In the genomic region with DNA sequence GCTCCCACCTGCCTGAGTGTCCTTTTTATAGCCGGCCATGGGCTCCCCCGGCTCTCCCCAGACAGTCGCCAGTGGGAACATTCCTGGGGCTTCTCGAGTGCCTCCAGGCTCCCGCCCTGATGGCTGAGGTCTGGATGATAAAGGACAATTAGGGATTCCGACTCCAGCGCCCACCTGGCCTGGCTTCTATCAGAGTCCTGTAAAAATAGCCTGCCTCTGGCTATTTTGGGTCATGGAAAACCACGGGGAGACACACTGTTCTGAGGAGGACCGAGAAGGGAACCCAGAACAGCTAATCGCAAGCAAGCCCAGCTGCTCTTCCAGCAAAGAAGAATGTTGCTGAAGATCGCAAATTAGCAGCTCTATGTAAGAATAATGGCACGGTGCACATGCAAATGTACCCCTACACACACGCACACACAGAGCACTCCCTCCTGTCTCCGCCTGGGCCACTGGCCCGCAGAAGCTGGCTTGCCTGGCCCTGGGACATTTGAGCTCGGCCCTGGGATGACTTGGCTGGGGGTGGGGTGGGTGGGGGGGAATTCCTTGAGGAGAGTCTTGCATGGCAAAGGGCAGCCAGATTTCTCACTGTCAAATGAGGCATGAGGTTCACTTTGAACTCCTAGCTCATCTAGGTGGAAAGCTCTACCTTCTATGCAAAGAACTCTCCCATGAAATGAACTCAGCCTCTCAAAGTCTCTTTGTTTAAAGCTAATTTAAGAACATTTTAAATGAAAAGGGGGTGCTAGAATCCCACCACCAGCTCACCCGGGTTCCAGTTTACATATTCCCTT, we compare ENCODE assay signal across 17 cellular contexts. TPM values are rescaled to one million over a fixed set of nuclear protein-coding genes. Genes with fewer than 3 reads are reported as not detected.
A peak's percentile ranks its signal among the peaks of the same experiment; 100 is the strongest.
DNase-seq lines count a peak whose midpoint lies in the region; ATAC-seq, FAIRE-seq and TF ChIP-seq lines count a peak whose summit lies in the region.
"Had no signal": no experiment of that assay in that cellular context is flagged by ENCODE, and none has a peak within 500 bp of the region (broad histone marks: within the 10 kb centered on the region; RNA-seq: fewer than 3 reads in every experiment).

No MANE protein-coding gene starts in this region.

- H3K4me1 ChIP-seq in H1 (replicated peaks in 1 of 4; ENCODE audit: control insufficient read depth in 3 of 4, insufficient read depth in 4 of 4, low read length in 3 of 4) (peaks cover 0 to 30% (median 19%) of the 10 kb centered on the region in 4 experiments; a peak in 6 of 7 replicates), mucosa of descending colon (ENCODE audit: low read depth) (no peaks in the 10 kb centered on the region)
- H3K4me1 ChIP-seq: breast epithelium had no signal

- no peaks in the 10 kb centered on the region for H3K23me2 ChIP-seq in H1 (ENCODE audit: low read depth, low read length)

- peak; percentile 4 for DNase-seq in activated effector memory CD4-positive, alpha-beta T cell treated with anti-CD3 and anti-CD28 coated beads, Interleukin-2, amount 50 U/mL, for 16 hours
- DNase-seq in activated effector memory CD4-positive, alpha-beta T cell treated with Interleukin-2 at 50 U/mL for 16 hours, result no peak
- no peak for DNase-seq in H1 (ENCODE audit: low read depth in 1 of 2, low spot score in 2 of 2)
- no peak for DNase-seq in mucosa of descending colon
- DNase-seq in NCI-H226, result no peak
- no peak for DNase-seq in activated naive CD4-positive, alpha-beta T cell treated with Interleukin-2 at 50 U/mL for 16 hours
- no peak for DNase-seq in T-helper 9 cell
- DNase-seq: activated CD4-positive, alpha-beta T cell treated with anti-CD3 and anti-CD28 coated beads for 4 hours; Calu3; OCI-M1; T-cell had no signal

- no peak overlapping the region; the same call in 1 of the 2 replicates for H4K8ac ChIP-seq in H1 (ENCODE audit: extremely low read depth, insufficient read depth, low read length)

- TF ChIP-seq CTCF in H1 (IDR thresholded peaks at IDR 0.05; ENCODE audit: control extremely low read depth in 1 of 3, insufficient read depth in 1 of 3, low read depth in 1 of 3, low read length in 3 of 3), result no peak
- TF ChIP-seq CTCF in mucosa of descending colon (IDR thresholded peaks at IDR 0.05), result no peak

- H3K23ac ChIP-seq in H1 (ENCODE audit: insufficient read length), result no peak overlapping the region

- intact Hi-C loops in mucosa of descending colon (cut with DNase I, micrococcal nuclease), result no loop called here

- no peak for TF ChIP-seq POLR2A in H1 (IDR thresholded peaks at IDR 0.05; ENCODE audit: control extremely low read depth in 1 of 2, low read depth in 2 of 2, low read length in 2 of 2)

- no peak overlapping the region for H4K5ac ChIP-seq in H1 (ENCODE audit: insufficient read length, low read depth, low read length)

- H3K4me3 ChIP-seq in H1 (ENCODE audit: extremely low read depth in 1 of 4, insufficient read depth in 2 of 4, low read depth in 3 of 4, low read length in 4 of 4) (no peak overlapping the region), mucosa of descending colon (no peak overlapping the region)
- H3K4me3 ChIP-seq: breast epithelium, thyroid gland had no signal

- H3K56ac ChIP-seq in H1 (replicated peaks; ENCODE audit: insufficient read length, low read depth, low read length), result no peak overlapping the region

- FAIRE-seq in H1 (lab: Jason Lieb, UNC), result no peak
- FAIRE-seq: A204.1 had no signal

- H3K9me3 ChIP-seq in H1 (ENCODE audit: insufficient read depth in 2 of 2, low read depth in 1 of 2, low read length in 1 of 2) (no peaks in the 10 kb centered on the region), mucosa of descending colon (no peaks in the 10 kb centered on the region)
- H3K9me3 ChIP-seq: breast epithelium, thyroid gland had no signal

- no peak overlapping the region for H2BK120ac ChIP-seq in H1 (replicated peaks; ENCODE audit: low read depth, low read length)

- H3K9ac ChIP-seq in H1 (replicated peaks in 1 of 4; ENCODE audit: extremely low read depth in 1 of 4, low read depth in 3 of 4, low read length in 3 of 4), result no peak overlapping the region

- peak; percentile 13 for ATAC-seq in mucosa of descending colon
- ATAC-seq in HG02981 (IDR thresholded peaks at IDR 0.05; ENCODE audit: unreplicated experiment), result no peak
- ATAC-seq: T-cell had no signal

- CTCF ChIA-PET in H1 (lab: Charles Lee; ENCODE audit: partially characterized antibody), result interaction anchor here (0.6 to 4.8 kb wide), 10 partner anchors 9 to 440 kb away, joined by 3 to 18 read pairs (median 4); a partner anchor contains a TSS

- H2BK20ac ChIP-seq in H1 (ENCODE audit: low read length), result no peak overlapping the region; the same call in 1 of the 2 replicates

- peak overlapping the region; percentile 88; the same call in 1 of the 2 replicates for H2BK15ac ChIP-seq in H1 (ENCODE audit: low read length)

- no peaks in the 10 kb centered on the region for H4K20me1 ChIP-seq in H1 (replicated peaks in 1 of 2; ENCODE audit: control insufficient read depth in 1 of 2, insufficient read depth in 2 of 2, low read length in 2 of 2)

- no peak overlapping the region for H4K91ac ChIP-seq in H1 (replicated peaks; ENCODE audit: insufficient read length, low read length)

- no peak for TF ChIP-seq EP300 in H1 (IDR thresholded peaks at IDR 0.05; ENCODE audit: borderline replicate concordance in 1 of 2, low read depth in 2 of 2, low read length in 2 of 2)

- H2BK12ac ChIP-seq in H1 (ENCODE audit: low read depth, low read length), result peak overlapping the region; percentile 60; the same call in 1 of the 2 replicates

- no peak for TF ChIP-seq RAD21 in H1 (IDR thresholded peaks at IDR 0.05 in 1 of 2, conservative IDR thresholded peaks at IDR 0.05 in 1 of 2; ENCODE audit: low read depth in 2 of 2, low read length in 2 of 2)

- no peak overlapping the region for H3K14ac ChIP-seq in H1 (ENCODE audit: insufficient read length)

- H3K36me3 ChIP-seq in H1 (ENCODE audit: control insufficient read depth in 2 of 4, insufficient read depth in 4 of 4, low read length in 3 of 4), result no peaks in the 10 kb centered on the region
- H3K36me3 ChIP-seq in mucosa of descending colon (ENCODE audit: low read depth), result no peaks in the 10 kb centered on the region
- H3K36me3 ChIP-seq: breast epithelium, thyroid gland had no signal

- H3K4me2 ChIP-seq in H1 (ENCODE audit: insufficient read depth in 1 of 2, low read depth in 2 of 2, low read length in 2 of 2), result peak overlapping the region; percentile 22 to 48; a peak in 3 of 4 replicates

- H3K4ac ChIP-seq in H1 (replicated peaks; ENCODE audit: insufficient read length, low read depth, low read length), result no peak overlapping the region

- H2BK5ac ChIP-seq in H1 (ENCODE audit: low read depth, low read length), result peak overlapping the region; percentile 67; the same call in 1 of the 2 replicates

- H2AK5ac ChIP-seq in H1 (ENCODE audit: low read depth, low read length), result no peak overlapping the region

- no peaks in the 10 kb centered on the region for H3K79me1 ChIP-seq in H1 (ENCODE audit: low read depth, low read length)

- no peak overlapping the region for H3K27ac ChIP-seq in H1 (ENCODE audit: low read depth, low read length)
- H3K27ac ChIP-seq: breast epithelium, epithelial cell of prostate, thyroid gland had no signal

- 53% methylated on average over 17 of the region's 17 CpGs; no CpG with 5 or more reads in 1 of the 2 experiments for WGBS in H1 (ENCODE audit: extremely low coverage in 1 of 2, insufficient coverage in 1 of 2, insufficient read length in 1 of 2, insufficient replicate concordance in 2 of 2, low coverage in 1 of 2, low lambda C conversion rate in 2 of 2, missing lambda C conversion rate in 1 of 2), 2 experiments

- H3K79me2 ChIP-seq in H1 (ENCODE audit: control insufficient read depth in 1 of 2, insufficient read depth in 2 of 2, low read length in 2 of 2), result no peaks in the 10 kb centered on the region

- POLR2A ChIA-PET in H1 (lab: Charles Lee; ENCODE audit: partially characterized antibody), result interaction anchor here (0.7 to 2.1 kb wide), 5 partner anchors 14 to 236 kb away, joined by 3 to 13 read pairs (median 3); a partner anchor contains a TSS

- no peaks in the 10 kb centered on the region; a peak in 1 of 7 replicates for H3K27me3 ChIP-seq in H1 (replicated peaks in 1 of 4; ENCODE audit: control insufficient read depth in 3 of 4, extremely low read depth in 1 of 4, insufficient read depth in 3 of 4, low read length in 3 of 4)
- H3K27me3 ChIP-seq: thyroid gland had no signal

- H2AFZ ChIP-seq in H1 (ENCODE audit: low read length), result 0 out of 2 replicates have a peak overlapping the region, but pooled peaks have one; percentile 5

- H3K18ac ChIP-seq in H1 (ENCODE audit: extremely low read depth, low read length), result no peak overlapping the region; the same call in 1 of the 2 replicates

TF ChIP-seq in H1, 55 proteins besides CTCF, POLR2A, EP300 and RAD21:
- no peak for TF ChIP-seq PHF8 (conservative IDR thresholded peaks at IDR 0.05; ENCODE audit: low read depth, low read length)
- no peak for TF ChIP-seq NRF1 (IDR thresholded peaks at IDR 0.05; ENCODE audit: low read depth, low read length)
- no peak for TF ChIP-seq MAFK (IDR thresholded peaks at IDR 0.05; ENCODE audit: low read depth, low read length)
- no peak for TF ChIP-seq POLR2AphosphoS5 (IDR thresholded peaks at IDR 0.05; ENCODE audit: low read depth, low read length)
- no peak for TF ChIP-seq KDM4A (IDR thresholded peaks at IDR 0.05; ENCODE audit: low read depth, low read length, severe bottlenecking)
- TF ChIP-seq SRF (IDR thresholded peaks at IDR 0.05; ENCODE audit: low read depth, low read length), result no peak

RNA-seq across cellular contexts. Expression of a gene that starts 55.3 kb away (rescaled TPM):
- 0.80 and 0.82 TPM in 2 replicates for total RNA-seq in H1 (2021; fragmentation: NEBNext Ultra II Directional; extraction: Animal tissue kit (Norgen Biotek cat#: 25700))
- polyA plus RNA-seq in H1 (2011; rRNA removed), result 0.30 and 0.75 TPM in 2 replicates
- polyA plus RNA-seq in H1 (2011; cell fraction: cytosol; rRNA removed), result 1.0 TPM
- 1.0 TPM for polyA plus RNA-seq in H1 (2011; cell fraction: nucleus; rRNA removed)
- polyA plus RNA-seq in H1 (2012, experiment 1 of 2), result 0.13 to 0.45 TPM (median 0.32 TPM) in 4 replicates
- polyA plus RNA-seq in H1 (2012, experiment 2 of 2), result not detected
- polyA plus RNA-seq in H1 (2013, experiment 1 of 2), result 0.59 TPM
- polyA plus RNA-seq in H1 (2013, experiment 2 of 2), result 0.48 TPM
- 0.73 and 2.3 TPM in 2 replicates for polyA minus RNA-seq in H1 (2011; rRNA and poly(A)+ RNA removed)
- polyA minus RNA-seq in H1 (2011; cell fraction: cytosol; rRNA and poly(A)+ RNA removed), result 2.2 TPM
- polyA minus RNA-seq in H1 (2011; cell fraction: nucleus; rRNA and poly(A)+ RNA removed), result 1.3 TPM
- not detected for total RNA-seq in mucosa of descending colon
- total RNA-seq: breast epithelium, Calu3, LHCN-M2 had no signal
